8 cellular contexts compared by ENCODE assay signal in the genomic region with DNA sequence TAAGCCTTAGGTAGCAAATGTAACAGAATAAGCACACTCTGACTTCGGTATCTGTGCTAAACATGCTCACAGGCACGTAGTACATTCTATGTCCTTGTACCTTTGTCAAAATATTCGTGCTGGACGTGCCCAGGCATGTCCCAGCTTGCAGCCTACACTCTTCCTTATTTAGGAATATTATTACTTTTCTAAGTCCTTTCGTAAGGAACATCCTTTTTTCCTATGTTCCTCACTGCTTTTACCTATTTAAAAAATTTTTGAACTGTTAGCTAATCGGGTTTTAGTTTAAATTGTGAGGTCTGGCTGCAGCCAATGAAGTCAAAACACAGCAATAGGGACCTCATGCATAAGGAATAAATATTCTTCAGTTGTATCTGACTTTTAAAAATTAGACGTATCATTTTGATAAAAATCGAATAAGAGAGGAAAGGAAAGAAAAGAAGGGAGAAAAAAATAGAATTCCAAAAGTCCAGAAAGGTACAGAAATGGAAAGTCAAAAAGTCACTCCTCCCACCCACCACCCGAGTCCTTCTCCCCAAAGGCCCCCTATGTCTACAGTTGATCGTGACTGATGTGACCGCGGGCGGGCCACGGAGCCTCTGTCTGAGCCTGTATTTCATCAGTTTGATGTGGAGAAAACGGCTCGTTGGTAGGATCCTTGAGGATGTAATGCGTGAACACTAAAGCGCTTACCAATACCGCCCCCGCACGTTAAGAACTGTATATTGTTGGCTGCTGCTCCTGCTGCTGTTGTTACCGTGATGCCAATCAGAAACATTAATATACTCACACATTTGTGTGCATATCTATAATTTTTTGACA. TPM values are rescaled to one million over a fixed set of nuclear protein-coding genes. Genes with fewer than 3 reads are reported as not detected.
A peak's percentile ranks its signal among the peaks of the same experiment; 100 is the strongest.
DNase-seq lines count a peak whose midpoint lies in the region; ATAC-seq, FAIRE-seq and TF ChIP-seq lines count a peak whose summit lies in the region.

No MANE protein-coding gene starts in this region.

- H3K36me3 ChIP-seq in thoracic aorta: no peaks in the 10 kb centered on the region

- H3K9me3 ChIP-seq in mononuclear cell (ENCODE audit: low read depth, low read length): no peaks in the 10 kb centered on the region
- H3K9me3 ChIP-seq in thoracic aorta: no peaks in the 10 kb centered on the region

- no peak for TF ChIP-seq CTCF in thoracic aorta (IDR thresholded peaks at IDR 0.05)

- ATAC-seq in GM18909 (IDR thresholded peaks at IDR 0.05; ENCODE audit: poor library complexity, unreplicated experiment) (peak; percentile 33), HG03135 (IDR thresholded peaks at IDR 0.05; ENCODE audit: unreplicated experiment) (peak; percentile 30), thoracic aorta (ENCODE audit: insufficient number of reproducible peaks, low FRiP score, low read depth) (peak; percentile 47)

- FAIRE-seq in A204.1 (lab: Jason Lieb, UNC): peak; percentile 54

- DNase-seq in T-helper 9 cell (peak; percentile 42), thoracic aorta (ENCODE audit: low spot score) (peak; percentile 28), GM19240 (ENCODE audit: insufficient read length, low spot score) (no peak)
- DNase-seq in effector CD4-positive, alpha-beta T cell: peak; percentile 56

- H3K27me3 ChIP-seq in mononuclear cell (ENCODE audit: insufficient read depth, low read length) (no peaks in the 10 kb centered on the region), thoracic aorta (replicated peaks; ENCODE audit: insufficient read depth) (no peaks in the 10 kb centered on the region)

- peak overlapping the region; percentile 83 to 95 for H3K27ac ChIP-seq in thoracic aorta

- peak overlapping the region; percentile 47 for H3K4me3 ChIP-seq in mononuclear cell (ENCODE audit: low read length)
- H3K4me3 ChIP-seq in thoracic aorta: peak overlapping the region; percentile 79

- peaks cover 54% of the 10 kb centered on the region for H3K4me1 ChIP-seq in mononuclear cell (ENCODE audit: insufficient read depth, low read length)
- H3K4me1 ChIP-seq in thoracic aorta (ENCODE audit: control insufficient read depth in 1 of 2, low read depth in 2 of 2): peaks cover 10 to 38% of the 10 kb centered on the region in 2 donors

RNA-seq across cellular contexts. Expression of a gene that starts 24.4 kb away (rescaled TPM):
- total RNA-seq in mononuclear cell: 2,055 TPM
- 1,000 to 10,000 TPM; 1,069 to 1,422 TPM for total RNA-seq in thoracic aorta

RNA-seq across cellular contexts. Expression of a gene that starts 50.1 kb away (rescaled TPM):
- total RNA-seq in mononuclear cell (20.0 TPM), thoracic aorta (10 to 100 TPM in 1 of 2 donors, 1 to 10 TPM in 1; 8.3 to 47.5 TPM)

RNA-seq across cellular contexts. Expression of a gene that starts 54.6 kb away (rescaled TPM):
- total RNA-seq in mononuclear cell (2.0 TPM), thoracic aorta (1 to 10 TPM; 4.3 to 4.4 TPM)
